22 cellular contexts compared by ENCODE assay signal in genomic region chr1:235043234-235043633, GRCh38.
DNase-seq lines count a peak whose midpoint lies in the region; ATAC-seq and TF ChIP-seq lines count a peak whose summit lies in the region.
"Had no signal": no experiment of that assay in that cellular context is flagged by ENCODE, and none has a peak within 500 bp of the region (broad histone marks: within the 10 kb centered on the region; RNA-seq: fewer than 3 reads in every experiment).

No MANE protein-coding gene starts in this region.

- TF ChIP-seq CTCF in upper lobe of right lung (IDR thresholded peaks at IDR 0.05) (no peak), A673 (conservative IDR thresholded peaks at IDR 0.05; ENCODE audit: low read depth, low read length) (no peak), ascending aorta (IDR thresholded peaks at IDR 0.05) (no peak)

- BruUV-seq in A673 (replicated peaks; lab: Mats Ljungman, UMichigan), result no TSS peak

- H3K9me3 ChIP-seq in upper lobe of right lung (no peaks in the 10 kb centered on the region), A673 (ENCODE audit: low read depth, low read length, poor library complexity, severe bottlenecking) (no peaks in the 10 kb centered on the region), ascending aorta (peaks cover 0 to 13% of the 10 kb centered on the region in 2 donors)
- H3K9me3 ChIP-seq: HAP-1 had no signal

- peak; percentile 25 for ATAC-seq in activated naive CD8-positive, alpha-beta T cell treated with anti-CD3 and anti-CD28 coated beads, Interleukin-2, amount 50 U/mL, for 24 hours
- ATAC-seq in upper lobe of right lung (no peak), HG02642 (IDR thresholded peaks at IDR 0.05; ENCODE audit: poor library complexity, unreplicated experiment) (no peak)

- peaks cover 40% of the 10 kb centered on the region for H3K4me1 Mint-ChIP-seq in activated naive CD8-positive, alpha-beta T cell treated with anti-CD3 and anti-CD28 coated beads, Interleukin-2, amount 50 U/mL, for 24 hours
- H3K4me1 Mint-ChIP-seq in activated naive CD8-positive, alpha-beta T cell treated with anti-CD3 and anti-CD28 coated beads for 36 hours, result peaks cover 28% of the 10 kb centered on the region
- peaks cover 47% of the 10 kb centered on the region for H3K4me1 Mint-ChIP-seq in activated T-helper 1 cell treated with anti-CD3 and anti-CD28 coated beads, Interleukin-12 subunit alpha, Interleukin-12 subunit beta, Interleukin-2, Interleukin-4 antibody, amounts not matched to agents 30 ng/mL and 10 ng/mL and 1 ng/mL, durations not matched to agents 14 hours and 24 hours and 36 hours (ENCODE audit: low read depth)
- peaks cover 47 to 48% of the 10 kb centered on the region in 2 donors for H3K4me1 Mint-ChIP-seq in immature natural killer cell

- H3K27ac ChIP-seq in upper lobe of right lung, result no peak overlapping the region
- H3K27ac ChIP-seq in A673 (ENCODE audit: low read depth, low read length, poor library complexity, severe bottlenecking), result no peak overlapping the region
- H3K27ac ChIP-seq in ascending aorta, result no peak overlapping the region
- H3K27ac ChIP-seq: SJCRH30 had no signal

- no peaks in the 10 kb centered on the region for H3K36me3 ChIP-seq in upper lobe of right lung
- no peaks in the 10 kb centered on the region for H3K36me3 ChIP-seq in A673 (ENCODE audit: insufficient read depth, low read length, poor library complexity, severe bottlenecking)
- no peaks in the 10 kb centered on the region for H3K36me3 ChIP-seq in ascending aorta
- H3K36me3 ChIP-seq: HAP-1, SJCRH30 had no signal

- peaks cover 12% of the 10 kb centered on the region for H3K9me3 Mint-ChIP-seq in activated naive CD8-positive, alpha-beta T cell treated with anti-CD3 and anti-CD28 coated beads, Interleukin-2, amount 50 U/mL, for 24 hours
- H3K9me3 Mint-ChIP-seq in activated naive CD8-positive, alpha-beta T cell treated with anti-CD3 and anti-CD28 coated beads for 36 hours, result peaks cover 10% of the 10 kb centered on the region
- H3K9me3 Mint-ChIP-seq in activated T-helper 1 cell treated with anti-CD3 and anti-CD28 coated beads, Interleukin-12 subunit alpha, Interleukin-12 subunit beta, Interleukin-2, Interleukin-4 antibody, amounts not matched to agents 30 ng/mL and 10 ng/mL and 1 ng/mL, durations not matched to agents 14 hours and 24 hours and 36 hours, result peaks cover 12% of the 10 kb centered on the region
- peaks cover 2 to 10% (median 7%) of the 10 kb centered on the region in 6 donors for H3K9me3 Mint-ChIP-seq in immature natural killer cell

- H3K4me1 ChIP-seq in upper lobe of right lung, result peaks cover 14% of the 10 kb centered on the region
- H3K4me1 ChIP-seq in A673 (ENCODE audit: insufficient read depth, low read length, poor library complexity, severe bottlenecking), result no peaks in the 10 kb centered on the region
- peaks cover 9 to 13% of the 10 kb centered on the region in 2 donors for H3K4me1 ChIP-seq in ascending aorta
- H3K4me1 ChIP-seq: HAP-1 had no signal

- DNase-seq in activated naive CD8-positive, alpha-beta T cell treated with anti-CD3 and anti-CD28 coated beads, Interleukin-2, amount 50 U/mL, for 24 hours, result no peak
- no peak for DNase-seq in activated naive CD8-positive, alpha-beta T cell treated with anti-CD3 and anti-CD28 coated beads for 36 hours
- DNase-seq in activated T-helper 1 cell treated with anti-CD3 and anti-CD28 coated beads, Interleukin-12 subunit alpha, Interleukin-12 subunit beta, Interleukin-2, Interleukin-4 antibody, amounts not matched to agents 30 ng/mL and 10 ng/mL and 1 ng/mL, durations not matched to agents 14 hours and 24 hours and 36 hours (ENCODE audit: low spot score), result no peak
- peak; percentile 58 to 66 (median 60) for DNase-seq in immature natural killer cell
- DNase-seq in upper lobe of right lung, result peak; percentile 6
- no peak for DNase-seq in A673 (ENCODE audit: low spot score)
- no peak for DNase-seq in ascending aorta (ENCODE audit: low spot score in 2 of 2)
- DNase-seq: Calu3, DMS153, DND-41, GOT3, HFFc6, KBM-7, NCI-H1105 treated with DMSO at 0.1 percent for 48 hours, NCI-H146, NCI-H1930, NCI-H446, NCI-H524 treated with DMSO at 0.1 percent for 48 hours, NCI-H774, SJCRH30 had no signal

- peaks cover 8% of the 10 kb centered on the region for H3K36me3 Mint-ChIP-seq in activated naive CD8-positive, alpha-beta T cell treated with anti-CD3 and anti-CD28 coated beads, Interleukin-2, amount 50 U/mL, for 24 hours (ENCODE audit: low read depth)
- peaks cover 6% of the 10 kb centered on the region for H3K36me3 Mint-ChIP-seq in activated naive CD8-positive, alpha-beta T cell treated with anti-CD3 and anti-CD28 coated beads for 36 hours
- H3K36me3 Mint-ChIP-seq in activated T-helper 1 cell treated with anti-CD3 and anti-CD28 coated beads, Interleukin-12 subunit alpha, Interleukin-12 subunit beta, Interleukin-2, Interleukin-4 antibody, amounts not matched to agents 30 ng/mL and 10 ng/mL and 1 ng/mL, durations not matched to agents 14 hours and 24 hours and 36 hours (ENCODE audit: low read depth), result peaks cover 14% of the 10 kb centered on the region
- peaks cover 0 to 9% (median 3%) of the 10 kb centered on the region in 3 donors for H3K36me3 Mint-ChIP-seq in immature natural killer cell

- no peak overlapping the region for H3K27ac Mint-ChIP-seq in activated naive CD8-positive, alpha-beta T cell treated with anti-CD3 and anti-CD28 coated beads, Interleukin-2, amount 50 U/mL, for 24 hours
- H3K27ac Mint-ChIP-seq in activated naive CD8-positive, alpha-beta T cell treated with anti-CD3 and anti-CD28 coated beads for 36 hours, result no peak overlapping the region
- H3K27ac Mint-ChIP-seq in activated T-helper 1 cell treated with anti-CD3 and anti-CD28 coated beads, Interleukin-12 subunit alpha, Interleukin-12 subunit beta, Interleukin-2, Interleukin-4 antibody, amounts not matched to agents 30 ng/mL and 10 ng/mL and 1 ng/mL, durations not matched to agents 14 hours and 24 hours and 36 hours, result peak overlapping the region; percentile 45
- peak overlapping the region in 5 of 6 donors; percentile 47 to 84 (median 70) for H3K27ac Mint-ChIP-seq in immature natural killer cell
- H3K27ac Mint-ChIP-seq: HFFc6 had no signal

- CTCF ChIA-PET in A673 (lab: Charles Lee), result no interaction called here

- no peaks in the 10 kb centered on the region for H3K27me3 Mint-ChIP-seq in activated naive CD8-positive, alpha-beta T cell treated with anti-CD3 and anti-CD28 coated beads, Interleukin-2, amount 50 U/mL, for 24 hours
- no peaks in the 10 kb centered on the region for H3K27me3 Mint-ChIP-seq in activated naive CD8-positive, alpha-beta T cell treated with anti-CD3 and anti-CD28 coated beads for 36 hours
- H3K27me3 Mint-ChIP-seq in activated T-helper 1 cell treated with anti-CD3 and anti-CD28 coated beads, Interleukin-12 subunit alpha, Interleukin-12 subunit beta, Interleukin-2, Interleukin-4 antibody, amounts not matched to agents 30 ng/mL and 10 ng/mL and 1 ng/mL, durations not matched to agents 14 hours and 24 hours and 36 hours (ENCODE audit: insufficient read depth), result no peaks in the 10 kb centered on the region
- peaks cover 4 to 6% (median 5%) of the 10 kb centered on the region in 3 donors for H3K27me3 Mint-ChIP-seq in immature natural killer cell (ENCODE audit: low read depth in 3 of 3)

- intact Hi-C loops in activated T-helper 1 cell treated with anti-CD3 and anti-CD28 coated beads, Interleukin-12 subunit alpha, Interleukin-12 subunit beta, Interleukin-2, Interleukin-4 antibody, amounts not matched to agents 30 ng/mL and 10 ng/mL and 1 ng/mL, durations not matched to agents 14 hours and 24 hours and 36 hours (cut with micrococcal nuclease), result no loop called here
- intact Hi-C loops in upper lobe of right lung (cut with DNase I), result no loop called here
- intact Hi-C loops in A673 (cut with micrococcal nuclease; ENCODE audit: unreplicated experiment), result no loop called here
- intact Hi-C loops in ascending aorta (cut with DNase I), result no loop called here

- no peak overlapping the region for H3K4me3 Mint-ChIP-seq in activated naive CD8-positive, alpha-beta T cell treated with anti-CD3 and anti-CD28 coated beads, Interleukin-2, amount 50 U/mL, for 24 hours
- no peak overlapping the region for H3K4me3 Mint-ChIP-seq in activated naive CD8-positive, alpha-beta T cell treated with anti-CD3 and anti-CD28 coated beads for 36 hours
- no peak overlapping the region for H3K4me3 Mint-ChIP-seq in activated T-helper 1 cell treated with anti-CD3 and anti-CD28 coated beads, Interleukin-12 subunit alpha, Interleukin-12 subunit beta, Interleukin-2, Interleukin-4 antibody, amounts not matched to agents 30 ng/mL and 10 ng/mL and 1 ng/mL, durations not matched to agents 14 hours and 24 hours and 36 hours
- peak overlapping the region; percentile 28 to 70 (median 63) for H3K4me3 Mint-ChIP-seq in immature natural killer cell
- H3K4me3 Mint-ChIP-seq: HFFc6 had no signal

- no peaks in the 10 kb centered on the region for H3K27me3 ChIP-seq in upper lobe of right lung
- H3K27me3 ChIP-seq in A673 (replicated peaks; ENCODE audit: insufficient read depth, low read depth, low read length, poor library complexity), result no peaks in the 10 kb centered on the region
- H3K27me3 ChIP-seq in ascending aorta, result no peaks in the 10 kb centered on the region
- H3K27me3 ChIP-seq: SJCRH30 had no signal

- POLR2A ChIA-PET in A673 (lab: Charles Lee; ENCODE audit: low non-redundant PET), result no interaction called here

- no peak overlapping the region for H3K4me3 ChIP-seq in upper lobe of right lung
- no peak overlapping the region for H3K4me3 ChIP-seq in A673 (ENCODE audit: low read depth, low read length, poor library complexity, severe bottlenecking)
- H3K4me3 ChIP-seq in ascending aorta, result no peak overlapping the region
- H3K4me3 ChIP-seq: HAP-1, SJCRH30 had no signal

Comparison
In these comparisons a context has a peak if more than half of its experiments do, and no peak if none do; other contexts are left out.
1. DNase-seq: peak in immature natural killer cell (3 of 3) and upper lobe of right lung (single experiment); none in activated naive CD8-positive, alpha-beta T cell treated with anti-CD3 and anti-CD28 coated beads, Interleukin-2, amount 50 U/mL, for 24 hours (single experiment), activated naive CD8-positive, alpha-beta T cell treated with anti-CD3 and anti-CD28 coated beads for 36 hours (single experiment), activated T-helper 1 cell treated with anti-CD3 and anti-CD28 coated beads, Interleukin-12 subunit alpha, Interleukin-12 subunit beta, Interleukin-2, Interleukin-4 antibody, amounts not matched to agents 30 ng/mL and 10 ng/mL and 1 ng/mL, durations not matched to agents 14 hours and 24 hours and 36 hours (single experiment), A673 (single experiment) and ascending aorta (0 of 2).
2. H3K27ac Mint-ChIP-seq: peak in activated T-helper 1 cell treated with anti-CD3 and anti-CD28 coated beads, Interleukin-12 subunit alpha, Interleukin-12 subunit beta, Interleukin-2, Interleukin-4 antibody, amounts not matched to agents 30 ng/mL and 10 ng/mL and 1 ng/mL, durations not matched to agents 14 hours and 24 hours and 36 hours (single experiment) and immature natural killer cell (5 of 6); none in activated naive CD8-positive, alpha-beta T cell treated with anti-CD3 and anti-CD28 coated beads, Interleukin-2, amount 50 U/mL, for 24 hours (single experiment) and activated naive CD8-positive, alpha-beta T cell treated with anti-CD3 and anti-CD28 coated beads for 36 hours (single experiment).
3. H3K4me3 Mint-ChIP-seq: peak in immature natural killer cell (5 of 5); none in activated naive CD8-positive, alpha-beta T cell treated with anti-CD3 and anti-CD28 coated beads, Interleukin-2, amount 50 U/mL, for 24 hours (single experiment), activated naive CD8-positive, alpha-beta T cell treated with anti-CD3 and anti-CD28 coated beads for 36 hours (single experiment) and activated T-helper 1 cell treated with anti-CD3 and anti-CD28 coated beads, Interleukin-12 subunit alpha, Interleukin-12 subunit beta, Interleukin-2, Interleukin-4 antibody, amounts not matched to agents 30 ng/mL and 10 ng/mL and 1 ng/mL, durations not matched to agents 14 hours and 24 hours and 36 hours (single experiment).